Comparison of ENCODE assay signal across 16 cellular contexts in the genomic region with DNA sequence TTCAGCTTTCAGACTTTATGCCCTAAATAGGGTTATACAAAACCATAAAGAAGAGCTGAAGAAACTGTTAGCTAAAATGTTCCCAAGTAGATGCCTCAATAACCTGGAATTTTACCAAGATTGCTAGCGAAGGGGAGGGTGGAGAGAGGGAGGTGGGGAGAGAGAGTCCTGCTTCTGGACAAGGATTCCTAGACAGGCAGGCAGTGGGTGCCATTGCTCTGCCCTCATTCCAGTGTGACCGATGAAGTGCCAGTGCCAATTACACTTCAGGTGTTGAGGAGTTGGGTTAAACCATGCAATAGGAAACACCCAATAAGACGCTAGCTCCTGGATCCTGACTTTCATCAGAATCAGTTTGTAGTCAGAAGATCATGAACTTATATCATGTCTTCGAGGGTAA. TPM values are rescaled to one million over a fixed set of nuclear protein-coding genes. Genes with fewer than 3 reads are reported as not detected.
DNase-seq lines count a peak whose midpoint lies in the region; ATAC-seq and TF ChIP-seq lines count a peak whose summit lies in the region.
"Had no signal": no experiment of that assay in that cellular context is flagged by ENCODE, and none has a peak within 500 bp of the region (broad histone marks: within the 10 kb centered on the region; RNA-seq: fewer than 3 reads in every experiment).

No MANE protein-coding gene starts in this region.

- H3K9me3 ChIP-seq in right atrium auricular region (peaks cover 0 to 7% of the 10 kb centered on the region in 2 donors), heart right ventricle (peaks cover 0 to 19% (median 7%) of the 10 kb centered on the region in 11 donors), lower lobe of right lung (no peaks in the 10 kb centered on the region), thyroid gland (no peaks in the 10 kb centered on the region)

- H3K27me3 Mint-ChIP-seq in activated T-helper 1 cell treated with anti-CD3 and anti-CD28 coated beads, Interleukin-12 subunit alpha, Interleukin-12 subunit beta, Interleukin-2, Interleukin-4 antibody, amounts not matched to agents 30 ng/mL and 10 ng/mL and 1 ng/mL, durations not matched to agents 14 hours and 24 hours and 36 hours (ENCODE audit: insufficient read depth) = no peaks in the 10 kb centered on the region
- H3K27me3 Mint-ChIP-seq: CD4-positive, alpha-beta memory T cell had no signal

- no peaks in the 10 kb centered on the region for H3K9me3 Mint-ChIP-seq in activated T-helper 1 cell treated with anti-CD3 and anti-CD28 coated beads, Interleukin-12 subunit alpha, Interleukin-12 subunit beta, Interleukin-2, Interleukin-4 antibody, amounts not matched to agents 30 ng/mL and 10 ng/mL and 1 ng/mL, durations not matched to agents 14 hours and 24 hours and 36 hours
- H3K9me3 Mint-ChIP-seq: H9 had no signal

- POLR2A ChIA-PET in GM10248 (lab: Yijun Ruan, JAX) = no interaction called here

- TF ChIP-seq POLR2A in thyroid gland (IDR thresholded peaks at IDR 0.05) = no peak

- H3K4me3 Mint-ChIP-seq in activated T-helper 1 cell treated with anti-CD3 and anti-CD28 coated beads, Interleukin-12 subunit alpha, Interleukin-12 subunit beta, Interleukin-2, Interleukin-4 antibody, amounts not matched to agents 30 ng/mL and 10 ng/mL and 1 ng/mL, durations not matched to agents 14 hours and 24 hours and 36 hours = no peak overlapping the region
- H3K4me3 Mint-ChIP-seq: CD14-positive monocyte; CD4-positive, alpha-beta memory T cell; H9 had no signal

- CTCF ChIA-PET in GM10248 (lab: Yijun Ruan, JAX) = interaction anchor here (1.2 to 5.7 kb wide), 5 partner anchors 18 to 77 kb away, joined by 3 to 55 read pairs (median 4); no protein-coding TSS in a partner anchor

- H3K36me3 ChIP-seq in right atrium auricular region = peaks cover 80% of the 10 kb centered on the region
- peaks cover 0 to 100% (median 58%) of the 10 kb centered on the region in 9 donors for H3K36me3 ChIP-seq in heart right ventricle
- H3K36me3 ChIP-seq in lower lobe of right lung = peaks cover 96% of the 10 kb centered on the region
- peaks cover 43 to 61% of the 10 kb centered on the region in 2 donors for H3K36me3 ChIP-seq in thyroid gland

- no peak overlapping the region for H3K27ac Mint-ChIP-seq in activated T-helper 1 cell treated with anti-CD3 and anti-CD28 coated beads, Interleukin-12 subunit alpha, Interleukin-12 subunit beta, Interleukin-2, Interleukin-4 antibody, amounts not matched to agents 30 ng/mL and 10 ng/mL and 1 ng/mL, durations not matched to agents 14 hours and 24 hours and 36 hours

- 64 to 71% methylated on average over 4 of the region's 4 CpGs for WGBS in heart right ventricle, 2 donors
- 53 to 64% methylated on average over 4 of the region's 4 CpGs for WGBS in thyroid gland, 2 donors

- H3K4me1 Mint-ChIP-seq in activated T-helper 1 cell treated with anti-CD3 and anti-CD28 coated beads, Interleukin-12 subunit alpha, Interleukin-12 subunit beta, Interleukin-2, Interleukin-4 antibody, amounts not matched to agents 30 ng/mL and 10 ng/mL and 1 ng/mL, durations not matched to agents 14 hours and 24 hours and 36 hours (ENCODE audit: low read depth) = peaks cover 21% of the 10 kb centered on the region
- H3K4me1 Mint-ChIP-seq: H9 had no signal

- H3K27me3 ChIP-seq in right atrium auricular region = no peaks in the 10 kb centered on the region
- H3K27me3 ChIP-seq in heart right ventricle = no peaks in the 10 kb centered on the region
- no peaks in the 10 kb centered on the region for H3K27me3 ChIP-seq in lower lobe of right lung (ENCODE audit: low read depth)
- no peaks in the 10 kb centered on the region for H3K27me3 ChIP-seq in thyroid gland
- H3K27me3 ChIP-seq: BLaER1 had no signal

- H3K36me3 Mint-ChIP-seq in activated T-helper 1 cell treated with anti-CD3 and anti-CD28 coated beads, Interleukin-12 subunit alpha, Interleukin-12 subunit beta, Interleukin-2, Interleukin-4 antibody, amounts not matched to agents 30 ng/mL and 10 ng/mL and 1 ng/mL, durations not matched to agents 14 hours and 24 hours and 36 hours (ENCODE audit: low read depth) = peaks cover 67% of the 10 kb centered on the region

- ATAC-seq in Right ventricle myocardium inferior (peak; percentile 48), heart right ventricle (peak in 6 of 8 donors; percentile 44 to 67 (median 61)), lower lobe of right lung (peak; percentile 40 to 67)
- ATAC-seq: A549 had no signal

- no peak for TF ChIP-seq CTCF in right atrium auricular region (IDR thresholded peaks at IDR 0.05)
- no peak for TF ChIP-seq CTCF in heart right ventricle (IDR thresholded peaks at IDR 0.05)
- no peak for TF ChIP-seq CTCF in lower lobe of right lung (IDR thresholded peaks at IDR 0.05)
- no peak for TF ChIP-seq CTCF in thyroid gland (IDR thresholded peaks at IDR 0.05)
- TF ChIP-seq CTCF in GM10248 (IDR thresholded peaks at IDR 0.05; ENCODE audit: control extremely low read depth, extremely low read depth, low read depth, missing control alignments) = no peak

- H3K27ac ChIP-seq in right atrium auricular region (no peak overlapping the region), heart right ventricle (peak overlapping the region in 7 of 10 donors; percentile 17 to 68 (median 64)), lower lobe of right lung (no peak overlapping the region), thyroid gland (peak overlapping the region in 1 of 3 donors; percentile 23)
- H3K27ac ChIP-seq: 22Rv1, A549, BLaER1 had no signal

- H3K4me3 ChIP-seq in right atrium auricular region (no peak overlapping the region), heart right ventricle (no peak overlapping the region), lower lobe of right lung (no peak overlapping the region), thyroid gland (replicated peaks in 1 of 3) (no peak overlapping the region)
- H3K4me3 ChIP-seq: A549, BLaER1 had no signal

- intact Hi-C loops in Right ventricle myocardium inferior (cut with DNase I) = loop anchor here (5.0 kb wide), 1 partner anchor 39 kb away; no protein-coding TSS in a partner anchor
- intact Hi-C loops in heart right ventricle (cut with DNase I) = no loop called here
- intact Hi-C loops in lower lobe of right lung (cut with DNase I) = no loop called here
- intact Hi-C loops in thyroid gland (cut with DNase I) = no loop called here
- intact Hi-C loops in activated T-helper 1 cell treated with anti-CD3 and anti-CD28 coated beads, Interleukin-12 subunit alpha, Interleukin-12 subunit beta, Interleukin-2, Interleukin-4 antibody, amounts not matched to agents 30 ng/mL and 10 ng/mL and 1 ng/mL, durations not matched to agents 14 hours and 24 hours and 36 hours (cut with micrococcal nuclease) = no loop called here

- DNase-seq in Right ventricle myocardium inferior (ENCODE audit: missing footprints) = no peak
- no peak for DNase-seq in right atrium auricular region (ENCODE audit: low spot score)
- no peak for DNase-seq in heart right ventricle
- DNase-seq in lower lobe of right lung = no peak
- DNase-seq in thyroid gland = peak; percentile 61 to 69
- no peak for DNase-seq in GM10248 (ENCODE audit: extremely low spot score)
- no peak for DNase-seq in activated T-helper 1 cell treated with anti-CD3 and anti-CD28 coated beads, Interleukin-12 subunit alpha, Interleukin-12 subunit beta, Interleukin-2, Interleukin-4 antibody, amounts not matched to agents 30 ng/mL and 10 ng/mL and 1 ng/mL, durations not matched to agents 14 hours and 24 hours and 36 hours (ENCODE audit: low spot score)
- DNase-seq: CD4-positive, alpha-beta memory T cell; DMS153; DMS79; GDM1; H9 had no signal

- peaks cover 0 to 14% of the 10 kb centered on the region in 2 donors for H3K4me1 ChIP-seq in right atrium auricular region
- H3K4me1 ChIP-seq in heart right ventricle = peaks cover 0 to 45% (median 25%) of the 10 kb centered on the region in 9 donors
- H3K4me1 ChIP-seq in lower lobe of right lung = no peaks in the 10 kb centered on the region
- peaks cover 0 to 17% of the 10 kb centered on the region in 2 donors for H3K4me1 ChIP-seq in thyroid gland
- H3K4me1 ChIP-seq: A549 had no signal

RNA-seq across cellular contexts. Expression of a gene that starts 18.1 kb away (rescaled TPM):
- total RNA-seq in Right ventricle myocardium inferior (242 TPM), right atrium auricular region (100 to 1,000 TPM; 145 TPM), heart right ventricle (100 to 1,000 TPM; 138 to 325 (median 183) TPM), lower lobe of right lung (223 TPM), thyroid gland (100 to 1,000 TPM; 159 to 300 (median 187) TPM)
- 100 to 1,000 TPM in 1 of 2 donors, 10 to 100 TPM in 1; 83.3 to 208 TPM for polyA plus RNA-seq in heart right ventricle
- 25.5 and 29.1 TPM in 2 replicates for total RNA-seq in activated T-helper 1 cell treated with anti-CD3 and anti-CD28 coated beads, Interleukin-12 subunit alpha, Interleukin-12 subunit beta, Interleukin-2, Interleukin-4 antibody, amounts not matched to agents 30 ng/mL and 10 ng/mL and 1 ng/mL, durations not matched to agents 14 hours and 24 hours and 36 hours

RNA-seq across cellular contexts. Expression of a gene that starts 20.9 kb away (rescaled TPM):
- total RNA-seq in Right ventricle myocardium inferior = 0.19 TPM
- not detected for total RNA-seq in right atrium auricular region
- under 1 TPM in 5 of 10 donors, not detected in 5; 0.09 to 0.36 (median 0.20) TPM for total RNA-seq in heart right ventricle
- under 1 TPM; 0.35 to 0.37 TPM for polyA plus RNA-seq in heart right ventricle
- total RNA-seq in lower lobe of right lung = 8.1 TPM
- 1 to 10 TPM in 1 of 4 donors, under 1 TPM in 2, not detected in 1; 0.27 to 2.3 (median 0.33) TPM for total RNA-seq in thyroid gland
- total RNA-seq in activated T-helper 1 cell treated with anti-CD3 and anti-CD28 coated beads, Interleukin-12 subunit alpha, Interleukin-12 subunit beta, Interleukin-2, Interleukin-4 antibody, amounts not matched to agents 30 ng/mL and 10 ng/mL and 1 ng/mL, durations not matched to agents 14 hours and 24 hours and 36 hours = not detected in 2 replicates
- total RNA-seq: CD4-positive, alpha-beta memory T cell had no signal
- polyA plus RNA-seq: CD14-positive monocyte; CD4-positive, alpha-beta memory T cell had no signal

RNA-seq across cellular contexts. Expression of a gene that starts 43.4 kb away (rescaled TPM):
- total RNA-seq in Right ventricle myocardium inferior (4.1 TPM), right atrium auricular region (1 to 10 TPM; 4.1 to 5.0 TPM), heart right ventricle (1 to 10 TPM; 4.5 to 8.3 (median 6.0) TPM), lower lobe of right lung (8.8 TPM), thyroid gland (10 to 100 TPM; 17.6 to 19.2 (median 18.1) TPM)
- 1 to 10 TPM; 2.3 to 2.5 TPM for polyA plus RNA-seq in heart right ventricle
- total RNA-seq in activated T-helper 1 cell treated with anti-CD3 and anti-CD28 coated beads, Interleukin-12 subunit alpha, Interleukin-12 subunit beta, Interleukin-2, Interleukin-4 antibody, amounts not matched to agents 30 ng/mL and 10 ng/mL and 1 ng/mL, durations not matched to agents 14 hours and 24 hours and 36 hours = 7.7 and 7.8 TPM in 2 replicates

Comparison
In these comparisons a context has a peak if more than half of its experiments do, and no peak if none do; other contexts are left out.
1. H3K27ac ChIP-seq: peak in heart right ventricle (7 of 10); none in right atrium auricular region (0 of 2) and lower lobe of right lung (single experiment).
2. DNase-seq: peak in thyroid gland (2 of 2); none in Right ventricle myocardium inferior (single experiment), right atrium auricular region (single experiment), heart right ventricle (0 of 2), lower lobe of right lung (single experiment), GM10248 (single experiment) and activated T-helper 1 cell treated with anti-CD3 and anti-CD28 coated beads, Interleukin-12 subunit alpha, Interleukin-12 subunit beta, Interleukin-2, Interleukin-4 antibody, amounts not matched to agents 30 ng/mL and 10 ng/mL and 1 ng/mL, durations not matched to agents 14 hours and 24 hours and 36 hours (single experiment).
3. Peak in every context shown above with its lines, with median percentiles within 50 percentile points of each other: ATAC-seq.